ENCODE assay signal across 8 cellular contexts in genomic region chr5:75510417-75510835, GRCh38. TPM values are rescaled to one million over a fixed set of nuclear protein-coding genes. Genes with fewer than 3 reads are reported as not detected.
A peak's percentile ranks its signal among the peaks of the same experiment; 100 is the strongest.
DNase-seq lines count a peak whose midpoint lies in the region; ATAC-seq, FAIRE-seq and TF ChIP-seq lines count a peak whose summit lies in the region.

No MANE protein-coding gene starts in this region.

- no peaks in the 10 kb centered on the region for H3K27me3 Mint-ChIP-seq in activated T-cell treated with anti-CD3 and anti-CD28 coated beads, Interleukin-2, amount 50 U/mL, for 24 hours
- no peaks in the 10 kb centered on the region for H3K27me3 Mint-ChIP-seq in activated naive CD8-positive, alpha-beta T cell treated with anti-CD3 and anti-CD28 coated beads, Interleukin-2, amount 50 U/mL, for 24 hours

- peak overlapping the region; percentile 79 for H3K4me2 ChIP-seq in hepatocyte

- no peak for ATAC-seq in activated naive CD8-positive, alpha-beta T cell treated with anti-CD3 and anti-CD28 coated beads, Interleukin-2, amount 50 U/mL, for 24 hours
- ATAC-seq in HG03342 (IDR thresholded peaks at IDR 0.05; ENCODE audit: unreplicated experiment), result no peak

- H3K36me3 Mint-ChIP-seq in activated T-cell treated with anti-CD3 and anti-CD28 coated beads, Interleukin-2, amount 50 U/mL, for 24 hours (ENCODE audit: low read depth), result peaks cover 43% of the 10 kb centered on the region
- H3K36me3 Mint-ChIP-seq in activated naive CD8-positive, alpha-beta T cell treated with anti-CD3 and anti-CD28 coated beads, Interleukin-2, amount 50 U/mL, for 24 hours (ENCODE audit: low read depth), result peaks cover 12% of the 10 kb centered on the region

- H3K27ac ChIP-seq in hepatocyte, result peak overlapping the region; percentile 96

- peaks cover 58% of the 10 kb centered on the region for H3K4me1 Mint-ChIP-seq in activated T-cell treated with anti-CD3 and anti-CD28 coated beads, Interleukin-2, amount 50 U/mL, for 24 hours (ENCODE audit: low read depth)
- H3K4me1 Mint-ChIP-seq in activated naive CD8-positive, alpha-beta T cell treated with anti-CD3 and anti-CD28 coated beads, Interleukin-2, amount 50 U/mL, for 24 hours, result peaks cover 57% of the 10 kb centered on the region

- H3K27me3 ChIP-seq in hepatocyte, result no peaks in the 10 kb centered on the region

- no peaks in the 10 kb centered on the region for H3K9me2 ChIP-seq in hepatocyte (replicated peaks; ENCODE audit: insufficient read depth)

- H3K9me3 Mint-ChIP-seq in activated T-cell treated with anti-CD3 and anti-CD28 coated beads, Interleukin-2, amount 50 U/mL, for 24 hours, result no peaks in the 10 kb centered on the region
- no peaks in the 10 kb centered on the region for H3K9me3 Mint-ChIP-seq in activated naive CD8-positive, alpha-beta T cell treated with anti-CD3 and anti-CD28 coated beads, Interleukin-2, amount 50 U/mL, for 24 hours

- FAIRE-seq in frontal cortex (lab: Jason Lieb, UNC), result no peak

- peak overlapping the region; percentile 75 for H2AFZ ChIP-seq in hepatocyte

- no peak for TF ChIP-seq CTCF in hepatocyte (IDR thresholded peaks at IDR 0.05; ENCODE audit: poor library complexity)

- DNase-seq in activated T-cell treated with anti-CD3 and anti-CD28 coated beads, Interleukin-2, amount 50 U/mL, for 24 hours, result no peak
- DNase-seq in activated T-cell treated with anti-CD3 and anti-CD28 coated beads, Interleukin-2, amount 50 U/mL, for 1 hour, result no peak
- DNase-seq in HT-29 (ENCODE audit: low spot score), result peak; percentile 47
- DNase-seq in activated naive CD8-positive, alpha-beta T cell treated with anti-CD3 and anti-CD28 coated beads, Interleukin-2, amount 50 U/mL, for 24 hours, result no peak
- DNase-seq in hepatocyte (ENCODE audit: low spot score), result no peak
- DNase-seq in skeletal muscle cell (ENCODE audit: low read depth), result peak; percentile 4
- no peak for DNase-seq in frontal cortex (ENCODE audit: low spot score in 2 of 2)

- H3K9me3 ChIP-seq in hepatocyte (ENCODE audit: low read depth), result no peaks in the 10 kb centered on the region

- H3K4me3 Mint-ChIP-seq in activated T-cell treated with anti-CD3 and anti-CD28 coated beads, Interleukin-2, amount 50 U/mL, for 24 hours, result peak overlapping the region; percentile 93
- H3K4me3 Mint-ChIP-seq in activated naive CD8-positive, alpha-beta T cell treated with anti-CD3 and anti-CD28 coated beads, Interleukin-2, amount 50 U/mL, for 24 hours, result peak overlapping the region; percentile 95

- peaks cover 9% of the 10 kb centered on the region for H3K4me1 ChIP-seq in hepatocyte (ENCODE audit: insufficient read depth)

- H3K79me2 ChIP-seq in hepatocyte, result peaks cover 86% of the 10 kb centered on the region

- peak overlapping the region; percentile 95 for H3K4me3 ChIP-seq in hepatocyte
- H3K4me3 ChIP-seq in skeletal muscle cell (ENCODE audit: low read depth, low read length), result peak overlapping the region; percentile 94

- H3K27ac Mint-ChIP-seq in activated T-cell treated with anti-CD3 and anti-CD28 coated beads, Interleukin-2, amount 50 U/mL, for 24 hours, result peak overlapping the region; percentile 98
- H3K27ac Mint-ChIP-seq in activated naive CD8-positive, alpha-beta T cell treated with anti-CD3 and anti-CD28 coated beads, Interleukin-2, amount 50 U/mL, for 24 hours, result peak overlapping the region; percentile 95

- H4K20me1 ChIP-seq in hepatocyte (ENCODE audit: insufficient read depth, poor library complexity, severe bottlenecking), result peaks cover 28% of the 10 kb centered on the region

- H3K36me3 ChIP-seq in hepatocyte (replicated peaks; ENCODE audit: insufficient read depth, low read depth), result no peaks in the 10 kb centered on the region

- WGBS in hepatocyte (ENCODE audit: low lambda C conversion rate, missing lambda C conversion rate), result 3% methylated on average over 15 of the region's 15 CpGs

RNA-seq across cellular contexts. Expression of gene CERT1, which starts 1.0 kb away (rescaled TPM):
- 4.9 and 6.8 TPM in 2 replicates for total RNA-seq in HT-29 (2014; rRNA removed; shearing (Covaris generic))
- total RNA-seq in hepatocyte, result 40.5 and 42.0 TPM in 2 replicates
- 15.6 and 20.7 TPM in 2 replicates for polyA plus RNA-seq in hepatocyte
- 53.8 TPM for total RNA-seq in frontal cortex

RNA-seq across cellular contexts. Expression of gene POLK, which starts 1.3 kb away (rescaled TPM):
- 3.8 and 4.3 TPM in 2 replicates for total RNA-seq in HT-29 (2014; rRNA removed; shearing (Covaris generic))
- total RNA-seq in hepatocyte, result 22.0 and 27.1 TPM in 2 replicates
- polyA plus RNA-seq in hepatocyte, result 9.0 and 11.1 TPM in 2 replicates
- total RNA-seq in frontal cortex, result 39.9 TPM

Comparison
In these comparisons a context has a peak if more than half of its experiments do, and no peak if none do; other contexts are left out.
1. DNase-seq: peak in HT-29 (single experiment) and skeletal muscle cell (single experiment); none in activated T-cell treated with anti-CD3 and anti-CD28 coated beads, Interleukin-2, amount 50 U/mL, for 24 hours (single experiment), activated T-cell treated with anti-CD3 and anti-CD28 coated beads, Interleukin-2, amount 50 U/mL, for 1 hour (single experiment), activated naive CD8-positive, alpha-beta T cell treated with anti-CD3 and anti-CD28 coated beads, Interleukin-2, amount 50 U/mL, for 24 hours (single experiment), hepatocyte (single experiment) and frontal cortex (0 of 2).